In genomic region chr6:93859964-93860363, GRCh38 we compare ENCODE assay signal across 25 cellular contexts.
"Had no signal": no experiment of that assay in that cellular context is flagged by ENCODE, and none has a peak within 500 bp of the region (broad histone marks: within the 10 kb centered on the region; RNA-seq: fewer than 3 reads in every experiment).

No MANE protein-coding gene starts in this region.

- H3K36me3 Mint-ChIP-seq: activated CD8-positive, alpha-beta memory T cell treated with anti-CD3 and anti-CD28 coated beads, Interleukin-2, amount 10 ng/mL, durations not matched to agents 7 days and 5 days; activated naive CD8-positive, alpha-beta T cell treated with anti-CD3 and anti-CD28 coated beads for 36 hours; stimulated activated memory B cell treated with anti-CD40 and anti-IgM and Interleukin-4, amounts not matched to agents 10 μg/mL and 1 μg/mL and 100 μg/mL, for 72 hours; type B pancreatic cell had no signal

- H3K9me3 ChIP-seq: prostate gland, testis had no signal

- DNase-seq: activated CD4-positive, alpha-beta memory T cell treated with anti-CD3 and anti-CD28 coated beads, Interleukin-2, amount 10 ng/mL, durations not matched to agents 7 days and 5 days; activated CD4-positive, alpha-beta T cell treated with anti-CD3 and anti-CD28 coated beads for 48 hours; activated CD4-positive, CD25-positive, alpha-beta regulatory T cell; activated CD8-positive, alpha-beta memory T cell treated with anti-CD3 and anti-CD28 coated beads, Interleukin-2, amount 10 ng/mL, durations not matched to agents 7 days and 5 days; activated naive CD4-positive, alpha-beta T cell; activated naive CD8-positive, alpha-beta T cell treated with anti-CD3 and anti-CD28 coated beads for 36 hours; amniotic stem cell; dermis blood vessel endothelial cell; effector memory CD8-positive, alpha-beta T cell; erythroblast; head of caudate nucleus; left cardiac atrium; small intestine; stimulated activated CD4-positive, alpha-beta T cell treated with anti-CD3 and anti-CD28 coated beads, Interleukin-4, amount 100 ng/mL, for 1 hour; T-helper 1 cell; T-helper 9 cell had no signal

- H3K27ac Mint-ChIP-seq: activated CD4-positive, alpha-beta memory T cell treated with anti-CD3 and anti-CD28 coated beads, Interleukin-2, amount 10 ng/mL, durations not matched to agents 7 days and 5 days; activated CD8-positive, alpha-beta memory T cell treated with anti-CD3 and anti-CD28 coated beads, Interleukin-2, amount 10 ng/mL, durations not matched to agents 7 days and 5 days; activated naive CD8-positive, alpha-beta T cell treated with anti-CD3 and anti-CD28 coated beads for 36 hours; activated T-helper 17 cell treated with anti-CD3 and anti-CD28 coated beads, Interleukin-2, amount 50 U/mL, for 72 hours; effector memory CD8-positive, alpha-beta T cell; stimulated activated memory B cell treated with anti-CD40 and anti-IgM and Interleukin-4, amounts not matched to agents 10 μg/mL and 1 μg/mL and 100 μg/mL, for 72 hours; type B pancreatic cell had no signal

- H3K27ac ChIP-seq: cardiac muscle cell, prostate gland, testis had no signal

- H3K27me3 Mint-ChIP-seq: activated CD4-positive, alpha-beta memory T cell treated with anti-CD3 and anti-CD28 coated beads, Interleukin-2, amount 10 ng/mL, durations not matched to agents 7 days and 5 days; activated CD8-positive, alpha-beta memory T cell treated with anti-CD3 and anti-CD28 coated beads, Interleukin-2, amount 10 ng/mL, durations not matched to agents 7 days and 5 days; activated naive CD8-positive, alpha-beta T cell treated with anti-CD3 and anti-CD28 coated beads for 36 hours; activated T-helper 17 cell treated with anti-CD3 and anti-CD28 coated beads, Interleukin-2, amount 50 U/mL, for 72 hours; effector memory CD8-positive, alpha-beta T cell; stimulated activated memory B cell treated with anti-CD40 and anti-IgM and Interleukin-4, amounts not matched to agents 10 μg/mL and 1 μg/mL and 100 μg/mL, for 72 hours; type B pancreatic cell had no signal

- H3K36me3 ChIP-seq: cardiac muscle cell, prostate gland had no signal

- H3K27me3 ChIP-seq: cardiac muscle cell, testis had no signal

- H3K4me3 Mint-ChIP-seq: activated CD4-positive, alpha-beta memory T cell treated with anti-CD3 and anti-CD28 coated beads, Interleukin-2, amount 10 ng/mL, durations not matched to agents 7 days and 5 days; activated CD8-positive, alpha-beta memory T cell treated with anti-CD3 and anti-CD28 coated beads, Interleukin-2, amount 10 ng/mL, durations not matched to agents 7 days and 5 days; activated naive CD8-positive, alpha-beta T cell treated with anti-CD3 and anti-CD28 coated beads for 36 hours; activated T-helper 17 cell treated with anti-CD3 and anti-CD28 coated beads, Interleukin-2, amount 50 U/mL, for 72 hours; effector memory CD8-positive, alpha-beta T cell; stimulated activated memory B cell treated with anti-CD40 and anti-IgM and Interleukin-4, amounts not matched to agents 10 μg/mL and 1 μg/mL and 100 μg/mL, for 72 hours had no signal

- H3K4me1 Mint-ChIP-seq: activated CD4-positive, alpha-beta memory T cell treated with anti-CD3 and anti-CD28 coated beads, Interleukin-2, amount 10 ng/mL, durations not matched to agents 7 days and 5 days; activated CD8-positive, alpha-beta memory T cell treated with anti-CD3 and anti-CD28 coated beads, Interleukin-2, amount 10 ng/mL, durations not matched to agents 7 days and 5 days; activated naive CD8-positive, alpha-beta T cell treated with anti-CD3 and anti-CD28 coated beads for 36 hours; activated T-helper 17 cell treated with anti-CD3 and anti-CD28 coated beads, Interleukin-2, amount 50 U/mL, for 72 hours; stimulated activated memory B cell treated with anti-CD40 and anti-IgM and Interleukin-4, amounts not matched to agents 10 μg/mL and 1 μg/mL and 100 μg/mL, for 72 hours had no signal

- H3K4me1 ChIP-seq: prostate gland, testis had no signal

- H3K4me3 ChIP-seq: cardiac muscle cell, lung, prostate gland, testis had no signal

- ATAC-seq: activated CD8-positive, alpha-beta memory T cell treated with anti-CD3 and anti-CD28 coated beads, Interleukin-2, amount 10 ng/mL, durations not matched to agents 7 days and 5 days; activated T-helper 17 cell treated with anti-CD3 and anti-CD28 coated beads, Interleukin-2, amount 50 U/mL, for 72 hours; effector memory CD8-positive, alpha-beta T cell; left cardiac atrium; right cardiac atrium; SK-N-SH treated with all-trans-retinoic acid at 6 μM for 48 hours; stimulated activated memory B cell treated with anti-CD40 and anti-IgM and Interleukin-4, amounts not matched to agents 10 μg/mL and 1 μg/mL and 100 μg/mL, for 72 hours had no signal

- H3K9me3 Mint-ChIP-seq: activated CD4-positive, alpha-beta memory T cell treated with anti-CD3 and anti-CD28 coated beads, Interleukin-2, amount 10 ng/mL, durations not matched to agents 7 days and 5 days had no signal
